ENCODE assay signal across 22 cellular contexts in genomic region chr1:29653034-29653810, GRCh38.
DNase-seq lines count a peak whose midpoint lies in the region; ATAC-seq and TF ChIP-seq lines count a peak whose summit lies in the region.
"Had no signal": no experiment of that assay in that cellular context is flagged by ENCODE, and none has a peak within 500 bp of the region (broad histone marks: within the 10 kb centered on the region; RNA-seq: fewer than 3 reads in every experiment).

No MANE protein-coding gene starts in this region.

- H3K4me3 ChIP-seq in endodermal cell (ENCODE audit: low read length) (no peak overlapping the region), GM23248 (no peak overlapping the region)
- H3K4me3 ChIP-seq: skin epidermis had no signal

- H3K4me1 Mint-ChIP-seq in endodermal cell (no peaks in the 10 kb centered on the region), progenitor cell of endocrine pancreas (ENCODE audit: low read depth) (peaks cover 27% of the 10 kb centered on the region)

- H3K4me2 ChIP-seq in GM23248 (ENCODE audit: unreplicated experiment) = no peak overlapping the region

- no peaks in the 10 kb centered on the region for H3K9me2 ChIP-seq in GM23248 (ENCODE audit: insufficient read depth)

- H3K36me3 ChIP-seq in endodermal cell (ENCODE audit: control insufficient read depth, insufficient read depth, low read length) (no peaks in the 10 kb centered on the region), GM23248 (ENCODE audit: low read depth) (no peaks in the 10 kb centered on the region)

- no peak for TF ChIP-seq RAD21 in Ishikawa (IDR thresholded peaks at IDR 0.05; ENCODE audit: low read depth)

- H3K27me3 ChIP-seq in endodermal cell (ENCODE audit: control insufficient read depth, insufficient read depth, low read length, poor library complexity, severe bottlenecking) (no peaks in the 10 kb centered on the region), GM23248 (replicated peaks; ENCODE audit: insufficient read depth) (no peaks in the 10 kb centered on the region)

- H3K4me3 Mint-ChIP-seq in endodermal cell (no peak overlapping the region), progenitor cell of endocrine pancreas (ENCODE audit: low read depth) (no peak overlapping the region)
- H3K4me3 Mint-ChIP-seq: activated T-cell treated with anti-CD3 and anti-CD28 coated beads, Interleukin-2, amount 50 U/mL, for 4 hours; dendritic cell treated with granulocyte-macrophage colony-stimulating factor and Interleukin-4, amounts not matched to agents 40 ng/mL and 50 ng/mL, for 4 days; WTC11 had no signal

- no peak for TF ChIP-seq CTCF in endodermal cell (conservative IDR thresholded peaks at IDR 0.05)
- no peak for TF ChIP-seq CTCF in progenitor cell of endocrine pancreas (IDR thresholded peaks at IDR 0.05; ENCODE audit: unreplicated experiment)

- H3K9me3 Mint-ChIP-seq in endodermal cell = peaks cover 2% of the 10 kb centered on the region
- H3K9me3 Mint-ChIP-seq in progenitor cell of endocrine pancreas (ENCODE audit: low read depth) = peaks cover 3% of the 10 kb centered on the region
- H3K9me3 Mint-ChIP-seq: activated T-cell treated with anti-CD3 and anti-CD28 coated beads, Interleukin-2, amount 50 U/mL, for 4 hours; dendritic cell treated with granulocyte-macrophage colony-stimulating factor and Interleukin-4, amounts not matched to agents 40 ng/mL and 50 ng/mL, for 4 days had no signal

- TF ChIP-seq EP300 in Ishikawa (IDR thresholded peaks at IDR 0.05; ENCODE audit: borderline replicate concordance) = no peak

- H3K27ac ChIP-seq in endodermal cell (ENCODE audit: low read depth, low read length) = no peak overlapping the region
- H3K27ac ChIP-seq in GM23248 = no peak overlapping the region
- H3K27ac ChIP-seq: C4-2B, skin epidermis had no signal

- 81 to 86% methylated on average over 1 to 5 of the region's 5 CpGs for WGBS in endodermal cell (ENCODE audit: insufficient coverage in 1 of 2, insufficient read length in 1 of 2), 2 experiments
- WGBS in GM23248 (ENCODE audit: low coverage in 1 of 2, low lambda C conversion rate in 2 of 2, missing lambda C conversion rate in 2 of 2), 2 experiments = 49 to 59% methylated on average over 5 of the region's 5 CpGs

- ATAC-seq in HG02885 (IDR thresholded peaks at IDR 0.05; ENCODE audit: poor library complexity, unreplicated experiment) = no peak
- ATAC-seq: activated T-cell treated with anti-CD3 and anti-CD28 coated beads, Interleukin-2, amount 50 U/mL, for 4 hours; WTC11 had no signal

- in situ Hi-C loops in GM23248 (cut with MboI) = no loop called here

- H3K27ac Mint-ChIP-seq in endodermal cell (no peak overlapping the region), progenitor cell of endocrine pancreas (peak overlapping the region; percentile 17)
- H3K27ac Mint-ChIP-seq: dendritic cell treated with granulocyte-macrophage colony-stimulating factor and Interleukin-4, amounts not matched to agents 40 ng/mL and 50 ng/mL, for 4 days; WTC11 had no signal

- H2AFZ ChIP-seq in GM23248 = no peak overlapping the region

- peak; percentile 6 for DNase-seq in D341Med (ENCODE audit: low spot score)
- DNase-seq in endodermal cell = peak; percentile 70
- peak; percentile 8 for DNase-seq in progenitor cell of endocrine pancreas (ENCODE audit: low spot score, unreplicated experiment)
- no peak for DNase-seq in NCI-H1436 (lab: John Stamatoyannopoulos, UW)
- no peak for DNase-seq in GM23248
- DNase-seq: activated CD4-positive, alpha-beta T cell treated with anti-CD3 and anti-CD28 coated beads, Interleukin-2, amount 50 U/mL, for 4 hours; activated naive CD4-positive, alpha-beta T cell treated with Interleukin-2 at 50 U/mL for 16 hours; activated T-cell treated with anti-CD3 and anti-CD28 coated beads, Interleukin-2, amount 50 U/mL, for 4 hours; Calu3; IMR-90; NCI-H1105; NCI-H2029; NCI-H2227 treated with DMSO at 0.1 percent for 48 hours; NCI-H69; substantia nigra; T-helper 9 cell had no signal

- H3F3A ChIP-seq in GM23248 (ENCODE audit: insufficient read depth) = no peaks in the 10 kb centered on the region

- H3K27me3 Mint-ChIP-seq in endodermal cell (ENCODE audit: insufficient read depth) (peaks cover 32% of the 10 kb centered on the region), progenitor cell of endocrine pancreas (peaks cover 4% of the 10 kb centered on the region)

- H3K9me3 ChIP-seq in endodermal cell (ENCODE audit: control insufficient read depth, low read length) (no peaks in the 10 kb centered on the region), GM23248 (ENCODE audit: low read depth) (no peaks in the 10 kb centered on the region)

- H3K4me1 ChIP-seq in endodermal cell (ENCODE audit: control insufficient read depth, insufficient read depth, low read length) = no peaks in the 10 kb centered on the region
- peaks cover 6% of the 10 kb centered on the region; the same call in 1 of the 2 replicates for H3K4me1 ChIP-seq in GM23248 (ENCODE audit: insufficient read depth)

- H3K9ac ChIP-seq in endodermal cell (ENCODE audit: extremely low read depth, low read length, poor library complexity, severe bottlenecking) (no peak overlapping the region), GM23248 (no peak overlapping the region)

- no peaks in the 10 kb centered on the region for H3K79me2 ChIP-seq in GM23248 (ENCODE audit: insufficient read depth)

- H4K20me1 ChIP-seq in GM23248 (ENCODE audit: insufficient read depth) = no peaks in the 10 kb centered on the region

- no peaks in the 10 kb centered on the region for H3K36me3 Mint-ChIP-seq in endodermal cell (ENCODE audit: low read depth)
- H3K36me3 Mint-ChIP-seq in progenitor cell of endocrine pancreas (ENCODE audit: insufficient read depth) = peaks cover 3% of the 10 kb centered on the region
- H3K36me3 Mint-ChIP-seq: WTC11 had no signal

TF ChIP-seq in Ishikawa, 13 proteins besides CTCF, POLR2A, EP300 and RAD21:
- TF ChIP-seq FOXM1 (IDR thresholded peaks at IDR 0.05; ENCODE audit: borderline replicate concordance, low read depth) (no peak), REST (IDR thresholded peaks at IDR 0.05; ENCODE audit: low read depth) (peak; percentile 80), NFIC (IDR thresholded peaks at IDR 0.05) (no peak)

Comparison
In these comparisons a context has a peak if more than half of its experiments do, and no peak if none do; other contexts are left out.
1. DNase-seq: peak in D341Med (single experiment), endodermal cell (single experiment) and progenitor cell of endocrine pancreas (single experiment); none in NCI-H1436 (single experiment) and GM23248 (single experiment).